2 cellular contexts compared by ENCODE assay signal in genomic region chr1:154104433-154105082, GRCh38.
TF ChIP-seq lines count a peak whose summit lies in the region.

No MANE protein-coding gene starts in this region.

TF ChIP-seq in SK-N-SH treated with all-trans-retinoic acid at 6 μM for 48 hours, 23 proteins besides CTCF, POLR2A, EP300 and RAD21:
- no peak for TF ChIP-seq ZNF565 (CRISPR knock-in tag; conservative IDR thresholded peaks at IDR 0.05; ENCODE audit: low read depth)

TF ChIP-seq in SK-N-SH, 30 proteins besides CTCF, POLR2A, EP300 and RAD21:
- TF ChIP-seq ELF1 (IDR thresholded peaks at IDR 0.05) (no peak), GATA2 (CRISPR knock-in tag; IDR thresholded peaks at IDR 0.05) (no peak), FOXM1 (IDR thresholded peaks at IDR 0.05; ENCODE audit: low read depth) (no peak), YY1 (IDR thresholded peaks at IDR 0.05; ENCODE audit: low read depth) (no peak), TAF1 (IDR thresholded peaks at IDR 0.05; ENCODE audit: borderline replicate concordance, low read depth, low read length) (no peak), MXI1 (IDR thresholded peaks at IDR 0.05; ENCODE audit: low read depth, low read length) (no peak), RCOR1 (IDR thresholded peaks at IDR 0.05; ENCODE audit: low read length) (no peak), RFX5 (IDR thresholded peaks at IDR 0.05; ENCODE audit: low read length) (no peak), USF1 (IDR thresholded peaks at IDR 0.05; ENCODE audit: borderline replicate concordance, low read depth) (no peak), JUND (IDR thresholded peaks at IDR 0.05) (no peak), TCF12 (IDR thresholded peaks at IDR 0.05) (no peak), POLR2AphosphoS5 (IDR thresholded peaks at IDR 0.05; ENCODE audit: low read depth, low read length) (no peak), TEAD4 (IDR thresholded peaks at IDR 0.05; ENCODE audit: borderline replicate concordance, insufficient read depth) (no peak), RXRA (IDR thresholded peaks at IDR 0.05; ENCODE audit: borderline replicate concordance, low read depth) (no peak), MAX (IDR thresholded peaks at IDR 0.05; ENCODE audit: low read depth) (no peak), NFIC (IDR thresholded peaks at IDR 0.05; ENCODE audit: borderline replicate concordance) (no peak), EZH2phosphoT487 (IDR thresholded peaks at IDR 0.05; ENCODE audit: borderline replicate concordance, low read depth) (no peak), NRF1 (IDR thresholded peaks at IDR 0.05; ENCODE audit: low read depth, low read length) (no peak)
- TF ChIP-seq, protein P1, sequence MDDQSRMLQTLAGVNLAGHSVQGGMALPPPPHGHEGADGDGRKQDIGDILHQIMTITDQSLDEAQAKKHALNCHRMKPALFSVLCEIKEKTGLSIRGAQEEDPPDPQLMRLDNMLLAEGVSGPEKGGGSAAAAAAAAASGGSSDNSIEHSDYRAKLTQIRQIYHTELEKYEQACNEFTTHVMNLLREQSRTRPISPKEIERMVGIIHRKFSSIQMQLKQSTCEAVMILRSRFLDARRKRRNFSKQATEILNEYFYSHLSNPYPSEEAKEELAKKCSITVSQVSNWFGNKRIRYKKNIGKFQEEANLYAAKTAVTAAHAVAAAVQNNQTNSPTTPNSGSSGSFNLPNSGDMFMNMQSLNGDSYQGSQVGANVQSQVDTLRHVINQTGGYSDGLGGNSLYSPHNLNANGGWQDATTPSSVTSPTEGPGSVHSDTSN (IDR thresholded peaks at IDR 0.05) = no peak
- TF ChIP-seq, protein P2, sequence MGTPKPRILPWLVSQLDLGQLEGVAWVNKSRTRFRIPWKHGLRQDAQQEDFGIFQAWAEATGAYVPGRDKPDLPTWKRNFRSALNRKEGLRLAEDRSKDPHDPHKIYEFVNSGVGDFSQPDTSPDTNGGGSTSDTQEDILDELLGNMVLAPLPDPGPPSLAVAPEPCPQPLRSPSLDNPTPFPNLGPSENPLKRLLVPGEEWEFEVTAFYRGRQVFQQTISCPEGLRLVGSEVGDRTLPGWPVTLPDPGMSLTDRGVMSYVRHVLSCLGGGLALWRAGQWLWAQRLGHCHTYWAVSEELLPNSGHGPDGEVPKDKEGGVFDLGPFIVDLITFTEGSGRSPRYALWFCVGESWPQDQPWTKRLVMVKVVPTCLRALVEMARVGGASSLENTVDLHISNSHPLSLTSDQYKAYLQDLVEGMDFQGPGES (IDR thresholded peaks at IDR 0.05; ENCODE audit: low read depth, low read length) = no peak
